Comparison of ENCODE assay signal across 9 cellular contexts in the genomic region with DNA sequence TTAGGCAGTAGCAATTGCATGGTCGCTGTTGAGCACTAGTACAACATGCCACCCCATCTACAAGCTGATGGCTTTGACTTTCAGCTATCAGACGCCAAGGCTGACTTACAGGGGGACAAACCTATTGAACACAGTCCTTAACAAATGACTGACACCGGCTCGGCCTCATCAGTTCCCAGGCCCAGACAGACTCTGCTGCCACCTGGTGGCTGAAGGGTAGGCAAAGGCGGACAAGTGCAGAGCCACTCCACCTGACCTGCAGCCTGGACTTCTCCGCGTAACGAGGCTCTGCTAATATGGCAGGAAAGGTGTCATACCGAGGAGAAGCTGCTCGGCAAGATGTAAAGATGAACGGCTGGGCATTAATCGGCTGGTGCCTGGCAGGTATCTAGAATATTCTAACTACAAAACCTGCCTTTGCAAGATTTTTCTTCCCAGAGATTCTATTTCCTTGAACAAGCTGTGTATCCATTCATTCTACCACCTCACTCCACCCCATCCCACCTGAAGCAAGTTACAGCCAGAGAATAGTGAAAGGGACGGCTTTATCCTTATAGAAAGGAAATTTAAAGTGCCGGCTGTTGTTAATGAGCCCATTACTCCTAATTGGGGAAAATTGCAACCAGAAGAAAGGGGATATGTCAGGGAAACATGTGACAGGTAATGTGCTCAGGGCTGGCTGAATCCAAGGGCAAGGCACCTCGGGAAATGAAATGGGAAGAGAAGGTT.
A peak's percentile ranks its signal among the peaks of the same experiment; 100 is the strongest.
DNase-seq lines count a peak whose midpoint lies in the region; ATAC-seq and TF ChIP-seq lines count a peak whose summit lies in the region.
"Had no signal": no experiment of that assay in that cellular context is flagged by ENCODE, and none has a peak within 500 bp of the region (broad histone marks: within the 10 kb centered on the region; RNA-seq: fewer than 3 reads in every experiment).

No MANE protein-coding gene starts in this region.

- no peaks in the 10 kb centered on the region for H3K9me3 Mint-ChIP-seq in naive B cell
- H3K9me3 Mint-ChIP-seq: T-helper 1 cell treated with Interleukin-12 subunit alpha and Interleukin-12 subunit beta and Interleukin-4 antibody, amounts not matched to agents 30 μg/mL and 1 μg/mL, for 36 hours had no signal

- DNase-seq in DMS153 treated with DMSO at 0.1 percent for 48 hours (lab: John Stamatoyannopoulos, UW; ENCODE audit: unreplicated experiment) (peak; percentile 92), NCI-H2196 (lab: John Stamatoyannopoulos, UW; ENCODE audit: unreplicated experiment) (peak; percentile 62), epithelial cell of esophagus (ENCODE audit: low read depth) (peak; percentile 73), naive B cell (peak; percentile 37)
- DNase-seq in activated CD4-positive, alpha-beta T cell treated with anti-CD3 and anti-CD28 coated beads, Interleukin-2, amount 50 U/mL, for 4 hours: peak; percentile 65 to 72
- DNase-seq in stimulated activated naive CD4-positive, alpha-beta T cell treated with Interleukin-2 at 50 U/mL for 16 hours (lab: John Stamatoyannopoulos, UW): peak; percentile 67

- H3K4me3 ChIP-seq in epithelial cell of esophagus (ENCODE audit: low read length): no peak overlapping the region

- peak; percentile 96 for TF ChIP-seq CTCF in epithelial cell of esophagus (IDR thresholded peaks at IDR 0.05; ENCODE audit: insufficient read depth, low read depth, low read length, missing control alignments)

- ATAC-seq in HG02642 (IDR thresholded peaks at IDR 0.05; ENCODE audit: poor library complexity, unreplicated experiment) (peak; percentile 87), naive B cell (ENCODE audit: low read depth in 2 of 2) (peak; percentile 63 to 87), GM21423 (IDR thresholded peaks at IDR 0.05; ENCODE audit: unreplicated experiment) (no peak)

- H3K4me1 Mint-ChIP-seq in naive B cell: peaks cover 0 to 7% (median 3%) of the 10 kb centered on the region in 3 donors

- H3K27me3 Mint-ChIP-seq in naive B cell: no peaks in the 10 kb centered on the region

- H3K4me3 Mint-ChIP-seq in naive B cell: peak overlapping the region in 2 of 8 donors; percentile 6 to 35
- H3K4me3 Mint-ChIP-seq: T-helper 1 cell treated with Interleukin-12 subunit alpha and Interleukin-12 subunit beta and Interleukin-4 antibody, amounts not matched to agents 30 μg/mL and 1 μg/mL, for 36 hours had no signal

- H3K27ac Mint-ChIP-seq in naive B cell: no peak overlapping the region
- H3K27ac Mint-ChIP-seq: T-helper 1 cell treated with Interleukin-12 subunit alpha and Interleukin-12 subunit beta and Interleukin-4 antibody, amounts not matched to agents 30 μg/mL and 1 μg/mL, for 36 hours had no signal

- H3K36me3 Mint-ChIP-seq in naive B cell: no peaks in the 10 kb centered on the region

Comparison
In these comparisons a context has a peak if more than half of its experiments do, and no peak if none do; other contexts are left out.
1. DNase-seq: peak in every context shown above with its lines; median percentile 92 in DMS153 treated with DMSO at 0.1 percent for 48 hours; 73 in epithelial cell of esophagus; 68 in activated CD4-positive, alpha-beta T cell treated with anti-CD3 and anti-CD28 coated beads, Interleukin-2, amount 50 U/mL, for 4 hours; 67 in stimulated activated naive CD4-positive, alpha-beta T cell treated with Interleukin-2 at 50 U/mL for 16 hours; 62 in NCI-H2196; 37 in naive B cell.